ENCODE assay signal across 10 cellular contexts in genomic region chr6:127519469-127519785, GRCh38. TPM values are rescaled to one million over a fixed set of nuclear protein-coding genes. Genes with fewer than 3 reads are reported as not detected.
DNase-seq lines count a peak whose midpoint lies in the region; ATAC-seq and TF ChIP-seq lines count a peak whose summit lies in the region.
"Had no signal": no experiment of that assay in that cellular context is flagged by ENCODE, and none has a peak within 500 bp of the region (broad histone marks: within the 10 kb centered on the region; RNA-seq: fewer than 3 reads in every experiment).

No MANE protein-coding gene starts in this region.

- TF ChIP-seq CTCF in tibial nerve (IDR thresholded peaks at IDR 0.05): no peak
- TF ChIP-seq CTCF in vagina (IDR thresholded peaks at IDR 0.05): no peak

- H3K27ac Mint-ChIP-seq in activated naive CD4-positive, alpha-beta T cell treated with anti-CD3 and anti-CD28 coated beads, Interleukin-2, amount 50 U/mL, for 24 hours: no peak overlapping the region
- no peak overlapping the region for H3K27ac Mint-ChIP-seq in activated naive CD8-positive, alpha-beta T cell treated with anti-CD3 and anti-CD28 coated beads, Interleukin-2, amount 10 ng/mL, durations not matched to agents 7 days and 5 days
- H3K27ac Mint-ChIP-seq: immature natural killer cell had no signal

- peaks cover 0 to 47% of the 10 kb centered on the region in 2 donors for H3K27me3 ChIP-seq in tibial nerve
- no peaks in the 10 kb centered on the region for H3K27me3 ChIP-seq in vagina

- peaks cover 0 to 34% (median 12%) of the 10 kb centered on the region in 4 donors for H3K4me1 ChIP-seq in tibial nerve
- H3K4me1 ChIP-seq in vagina: peaks cover 30% of the 10 kb centered on the region
- H3K4me1 ChIP-seq: prostate gland had no signal

- no peaks in the 10 kb centered on the region for H3K9me3 Mint-ChIP-seq in activated naive CD4-positive, alpha-beta T cell treated with anti-CD3 and anti-CD28 coated beads, Interleukin-2, amount 50 U/mL, for 24 hours
- H3K9me3 Mint-ChIP-seq in activated naive CD8-positive, alpha-beta T cell treated with anti-CD3 and anti-CD28 coated beads, Interleukin-2, amount 10 ng/mL, durations not matched to agents 7 days and 5 days: no peaks in the 10 kb centered on the region

- H3K27me3 Mint-ChIP-seq in activated naive CD4-positive, alpha-beta T cell treated with anti-CD3 and anti-CD28 coated beads, Interleukin-2, amount 50 U/mL, for 24 hours: peaks cover 43% of the 10 kb centered on the region
- peaks cover 42% of the 10 kb centered on the region for H3K27me3 Mint-ChIP-seq in activated naive CD8-positive, alpha-beta T cell treated with anti-CD3 and anti-CD28 coated beads, Interleukin-2, amount 10 ng/mL, durations not matched to agents 7 days and 5 days

- intact Hi-C loops in vagina (cut with DNase I): no loop called here

- H3K27ac ChIP-seq in tibial nerve (no peak overlapping the region), vagina (no peak overlapping the region)
- H3K27ac ChIP-seq: prostate gland had no signal

- TF ChIP-seq EP300 in tibial nerve (IDR thresholded peaks at IDR 0.05): no peak

- 6 to 8% methylated on average over 10 of the region's 10 CpGs for WGBS in tibial nerve, 2 donors

- H3K4me3 ChIP-seq in iPS-18c (ENCODE audit: insufficient read depth, low read depth, low read length): peak overlapping the region; percentile 79
- H3K4me3 ChIP-seq in tibial nerve: peak overlapping the region in 3 of 4 donors; percentile 16 to 31 (median 26)
- no peak overlapping the region for H3K4me3 ChIP-seq in vagina
- H3K4me3 ChIP-seq: prostate gland had no signal

- H3K9me3 ChIP-seq in iPS-18c (ENCODE audit: control insufficient read depth, insufficient read depth, low read length) (no peaks in the 10 kb centered on the region), tibial nerve (no peaks in the 10 kb centered on the region), vagina (no peaks in the 10 kb centered on the region)
- H3K9me3 ChIP-seq: prostate gland had no signal

- DNase-seq in activated naive CD4-positive, alpha-beta T cell treated with anti-CD3 and anti-CD28 coated beads, Interleukin-2, amount 50 U/mL, for 16 hours: no peak
- DNase-seq in activated naive CD8-positive, alpha-beta T cell treated with anti-CD3 and anti-CD28 coated beads, Interleukin-2, amount 10 ng/mL, durations not matched to agents 7 days and 5 days: no peak
- no peak for DNase-seq in tibial nerve (ENCODE audit: low spot score in 2 of 2)
- no peak for DNase-seq in LoVo (ENCODE audit: low spot score)
- DNase-seq in vagina (ENCODE audit: extremely low spot score in 2 of 2): no peak
- DNase-seq: immature natural killer cell had no signal

- TF ChIP-seq POLR2A in tibial nerve (IDR thresholded peaks at IDR 0.05) (no peak), vagina (IDR thresholded peaks at IDR 0.05) (no peak)

- no peak for ATAC-seq in activated naive CD8-positive, alpha-beta T cell treated with anti-CD3 and anti-CD28 coated beads, Interleukin-2, amount 10 ng/mL, durations not matched to agents 7 days and 5 days (ENCODE audit: low read depth)
- ATAC-seq in HG03520 (IDR thresholded peaks at IDR 0.05; ENCODE audit: unreplicated experiment): no peak

- H3K4me3 Mint-ChIP-seq in activated naive CD4-positive, alpha-beta T cell treated with anti-CD3 and anti-CD28 coated beads, Interleukin-2, amount 50 U/mL, for 24 hours: peak overlapping the region; percentile 84
- H3K4me3 Mint-ChIP-seq in activated naive CD8-positive, alpha-beta T cell treated with anti-CD3 and anti-CD28 coated beads, Interleukin-2, amount 10 ng/mL, durations not matched to agents 7 days and 5 days: peak overlapping the region; percentile 75
- H3K4me3 Mint-ChIP-seq: immature natural killer cell had no signal

- POLR2A ChIA-PET in activated naive CD8-positive, alpha-beta T cell treated with anti-CD3 and anti-CD28 coated beads, Interleukin-2, amount 10 ng/mL, durations not matched to agents 7 days and 5 days (lab: Charles Lee): no interaction called here

- peaks cover 36% of the 10 kb centered on the region for H3K4me1 Mint-ChIP-seq in activated naive CD4-positive, alpha-beta T cell treated with anti-CD3 and anti-CD28 coated beads, Interleukin-2, amount 50 U/mL, for 24 hours
- H3K4me1 Mint-ChIP-seq in activated naive CD8-positive, alpha-beta T cell treated with anti-CD3 and anti-CD28 coated beads, Interleukin-2, amount 10 ng/mL, durations not matched to agents 7 days and 5 days: peaks cover 26% of the 10 kb centered on the region

- H3K36me3 ChIP-seq in tibial nerve: no peaks in the 10 kb centered on the region
- no peaks in the 10 kb centered on the region for H3K36me3 ChIP-seq in vagina
- H3K36me3 ChIP-seq: prostate gland had no signal

- no peaks in the 10 kb centered on the region for H3K36me3 Mint-ChIP-seq in activated naive CD4-positive, alpha-beta T cell treated with anti-CD3 and anti-CD28 coated beads, Interleukin-2, amount 50 U/mL, for 24 hours
- H3K36me3 Mint-ChIP-seq in activated naive CD8-positive, alpha-beta T cell treated with anti-CD3 and anti-CD28 coated beads, Interleukin-2, amount 10 ng/mL, durations not matched to agents 7 days and 5 days: no peaks in the 10 kb centered on the region
- H3K36me3 Mint-ChIP-seq: immature natural killer cell had no signal

RNA-seq across cellular contexts. Expression of gene C6orf58, which starts 57.5 kb away (rescaled TPM):
- not detected for total RNA-seq in activated naive CD8-positive, alpha-beta T cell treated with anti-CD3 and anti-CD28 coated beads, Interleukin-2, amount 10 ng/mL, durations not matched to agents 7 days and 5 days
- not detected for total RNA-seq in tibial nerve
- total RNA-seq in vagina: not detected
- total RNA-seq: prostate gland had no signal

Comparison
In these comparisons a context has a peak if more than half of its experiments do, and no peak if none do; other contexts are left out.
1. H3K4me3 ChIP-seq: peak in iPS-18c (single experiment) and tibial nerve (3 of 4); none in vagina (0 of 2).